8 cellular contexts compared by ENCODE assay signal in the genomic region with DNA sequence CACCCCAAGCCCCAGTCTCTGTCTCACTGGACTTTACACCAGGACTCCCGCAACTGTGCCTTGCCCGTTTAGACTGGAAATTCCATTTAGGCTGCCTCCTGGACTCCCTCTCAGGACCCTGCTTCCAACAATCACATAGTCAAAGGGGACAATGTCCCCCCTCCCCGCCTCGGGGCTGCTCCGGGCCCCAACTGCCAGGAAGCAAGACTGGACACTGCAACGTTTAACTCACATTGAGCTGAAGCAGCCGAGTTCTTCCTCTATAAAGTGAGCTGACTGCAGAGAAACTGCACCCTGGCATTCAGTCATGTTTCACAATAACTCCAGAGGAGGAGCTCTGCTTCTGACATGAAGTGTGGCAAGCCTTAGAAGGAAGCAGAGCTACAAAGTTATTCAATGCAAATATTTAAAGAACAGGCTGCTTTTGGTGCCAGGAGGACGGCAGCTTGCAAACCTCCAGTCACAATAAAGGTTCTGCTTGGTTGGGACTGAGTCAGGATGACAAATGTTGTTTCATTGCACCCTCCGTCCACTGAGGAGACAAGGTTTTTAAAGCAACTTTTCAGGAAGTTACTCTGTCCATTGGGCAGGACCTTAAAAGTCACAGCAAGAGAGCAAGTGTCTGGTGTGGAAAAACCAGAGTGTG. TPM values are rescaled to one million over a fixed set of nuclear protein-coding genes. Genes with fewer than 3 reads are reported as not detected.
DNase-seq lines count a peak whose midpoint lies in the region; ATAC-seq and TF ChIP-seq lines count a peak whose summit lies in the region.

No MANE protein-coding gene starts in this region.

- H4K20me1 ChIP-seq in GM23248 (ENCODE audit: insufficient read depth), result no peaks in the 10 kb centered on the region

- 2% methylated on average over 9 of the region's 9 CpGs for WGBS in GM23248 (ENCODE audit: low coverage in 1 of 2, low lambda C conversion rate in 2 of 2, missing lambda C conversion rate in 2 of 2), 2 experiments

- H3F3A ChIP-seq in GM23248 (ENCODE audit: insufficient read depth), result peaks cover 66% of the 10 kb centered on the region

- H3K79me2 ChIP-seq in GM23248 (ENCODE audit: insufficient read depth) (peaks cover 92% of the 10 kb centered on the region), parathyroid adenoma (peaks cover 5% of the 10 kb centered on the region)

- ATAC-seq in SK-N-SH treated with all-trans-retinoic acid at 6 μM for 48 hours (peak; percentile 69), foreskin keratinocyte (peak; percentile 34), HG03565 (IDR thresholded peaks at IDR 0.05; ENCODE audit: unreplicated experiment) (no peak), HG02623 (IDR thresholded peaks at IDR 0.05; ENCODE audit: unreplicated experiment) (no peak)

- in situ Hi-C loops in GM23248 (cut with MboI), result no loop called here

- H3K9me2 ChIP-seq in GM23248 (ENCODE audit: insufficient read depth), result no peaks in the 10 kb centered on the region

- H3K9ac ChIP-seq in GM23248, result peak overlapping the region; percentile 80
- no peak overlapping the region for H3K9ac ChIP-seq in parathyroid adenoma

- no peaks in the 10 kb centered on the region for H3K27me3 ChIP-seq in GM23248 (replicated peaks; ENCODE audit: insufficient read depth)
- H3K27me3 ChIP-seq in foreskin keratinocyte, result no peaks in the 10 kb centered on the region
- H3K27me3 ChIP-seq in parathyroid adenoma (ENCODE audit: control insufficient read depth, insufficient read depth, low read length), result no peaks in the 10 kb centered on the region

- peak; percentile 18 for TF ChIP-seq CTCF in foreskin keratinocyte (conservative IDR thresholded peaks at IDR 0.05)
- TF ChIP-seq CTCF in parathyroid adenoma (IDR thresholded peaks at IDR 0.05), result no peak

- peak overlapping the region; percentile 93 for H3K27ac ChIP-seq in GM23248
- no peak overlapping the region for H3K27ac ChIP-seq in foreskin keratinocyte
- no peak overlapping the region for H3K27ac ChIP-seq in parathyroid adenoma

- H3K4me3 ChIP-seq in GM23248 (peak overlapping the region; percentile 61), parathyroid adenoma (ENCODE audit: low read depth, low read length) (no peak overlapping the region)

- H3K36me3 ChIP-seq in GM23248 (ENCODE audit: low read depth), result no peaks in the 10 kb centered on the region
- H3K36me3 ChIP-seq in parathyroid adenoma (ENCODE audit: control insufficient read depth, insufficient read depth, low read length), result no peaks in the 10 kb centered on the region

- H3K9me3 ChIP-seq in GM23248 (ENCODE audit: low read depth) (no peaks in the 10 kb centered on the region), parathyroid adenoma (ENCODE audit: control insufficient read depth, low read length) (no peaks in the 10 kb centered on the region)

- H2AFZ ChIP-seq in GM23248 (no peak overlapping the region), parathyroid adenoma (no peak overlapping the region)

- H3K4me2 ChIP-seq in GM23248 (ENCODE audit: unreplicated experiment), result peak overlapping the region; percentile 87
- peak overlapping the region; percentile 23 for H3K4me2 ChIP-seq in parathyroid adenoma (ENCODE audit: low read length)

- DNase-seq in GM23248 (peak; percentile 95), foreskin keratinocyte (peak; percentile 68 to 79)
- DNase-seq in stimulated activated CD4-positive, alpha-beta T cell treated with anti-CD3 and anti-CD28 coated beads, Interleukin-1b, Interleukin-23, amount 100 ng/mL, for 48 hours, result no peak
- DNase-seq in stimulated activated CD4-positive, alpha-beta T cell treated with anti-CD3 and anti-CD28 coated beads, Interleukin-4, amount 100 ng/mL, for 24 hours, result no peak

- peaks cover 88% of the 10 kb centered on the region for H3K4me1 ChIP-seq in GM23248 (ENCODE audit: insufficient read depth)
- peaks cover 38% of the 10 kb centered on the region for H3K4me1 ChIP-seq in foreskin keratinocyte
- no peaks in the 10 kb centered on the region for H3K4me1 ChIP-seq in parathyroid adenoma

TF ChIP-seq in SK-N-SH treated with all-trans-retinoic acid at 6 μM for 48 hours, 23 proteins besides CTCF, POLR2A, EP300 and RAD21:
- TF ChIP-seq RARB (CRISPR knock-in tag; IDR thresholded peaks at IDR 0.05), result no peak
- no peak for TF ChIP-seq ISL1 (CRISPR knock-in tag; IDR thresholded peaks at IDR 0.05)
- TF ChIP-seq, protein P1, sequence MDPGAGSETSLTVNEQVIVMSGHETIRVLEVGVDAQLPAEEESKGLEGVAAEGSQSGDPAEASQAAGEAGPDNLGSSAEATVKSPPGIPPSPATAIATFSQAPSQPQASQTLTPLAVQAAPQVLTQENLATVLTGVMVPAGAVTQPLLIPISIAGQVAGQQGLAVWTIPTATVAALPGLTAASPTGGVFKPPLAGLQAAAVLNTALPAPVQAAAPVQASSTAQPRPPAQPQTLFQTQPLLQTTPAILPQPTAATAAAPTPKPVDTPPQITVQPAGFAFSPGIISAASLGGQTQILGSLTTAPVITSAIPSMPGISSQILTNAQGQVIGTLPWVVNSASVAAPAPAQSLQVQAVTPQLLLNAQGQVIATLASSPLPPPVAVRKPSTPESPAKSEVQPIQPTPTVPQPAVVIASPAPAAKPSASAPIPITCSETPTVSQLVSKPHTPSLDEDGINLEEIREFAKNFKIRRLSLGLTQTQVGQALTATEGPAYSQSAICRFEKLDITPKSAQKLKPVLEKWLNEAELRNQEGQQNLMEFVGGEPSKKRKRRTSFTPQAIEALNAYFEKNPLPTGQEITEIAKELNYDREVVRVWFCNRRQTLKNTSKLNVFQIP (CRISPR knock-in tag; IDR thresholded peaks at IDR 0.05; ENCODE audit: borderline replicate concordance, low read depth), result no peak
- TF ChIP-seq, protein P2, sequence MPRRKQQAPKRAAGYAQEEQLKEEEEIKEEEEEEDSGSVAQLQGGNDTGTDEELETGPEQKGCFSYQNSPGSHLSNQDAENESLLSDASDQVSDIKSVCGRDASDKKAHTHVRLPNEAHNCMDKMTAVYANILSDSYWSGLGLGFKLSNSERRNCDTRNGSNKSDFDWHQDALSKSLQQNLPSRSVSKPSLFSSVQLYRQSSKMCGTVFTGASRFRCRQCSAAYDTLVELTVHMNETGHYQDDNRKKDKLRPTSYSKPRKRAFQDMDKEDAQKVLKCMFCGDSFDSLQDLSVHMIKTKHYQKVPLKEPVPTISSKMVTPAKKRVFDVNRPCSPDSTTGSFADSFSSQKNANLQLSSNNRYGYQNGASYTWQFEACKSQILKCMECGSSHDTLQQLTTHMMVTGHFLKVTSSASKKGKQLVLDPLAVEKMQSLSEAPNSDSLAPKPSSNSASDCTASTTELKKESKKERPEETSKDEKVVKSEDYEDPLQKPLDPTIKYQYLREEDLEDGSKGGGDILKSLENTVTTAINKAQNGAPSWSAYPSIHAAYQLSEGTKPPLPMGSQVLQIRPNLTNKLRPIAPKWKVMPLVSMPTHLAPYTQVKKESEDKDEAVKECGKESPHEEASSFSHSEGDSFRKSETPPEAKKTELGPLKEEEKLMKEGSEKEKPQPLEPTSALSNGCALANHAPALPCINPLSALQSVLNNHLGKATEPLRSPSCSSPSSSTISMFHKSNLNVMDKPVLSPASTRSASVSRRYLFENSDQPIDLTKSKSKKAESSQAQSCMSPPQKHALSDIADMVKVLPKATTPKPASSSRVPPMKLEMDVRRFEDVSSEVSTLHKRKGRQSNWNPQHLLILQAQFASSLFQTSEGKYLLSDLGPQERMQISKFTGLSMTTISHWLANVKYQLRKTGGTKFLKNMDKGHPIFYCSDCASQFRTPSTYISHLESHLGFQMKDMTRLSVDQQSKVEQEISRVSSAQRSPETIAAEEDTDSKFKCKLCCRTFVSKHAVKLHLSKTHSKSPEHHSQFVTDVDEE (CRISPR knock-in tag; IDR thresholded peaks at IDR 0.05), result no peak
- no peak for TF ChIP-seq ZNF8 (CRISPR knock-in tag; IDR thresholded peaks at IDR 0.05)
- no peak for TF ChIP-seq BACH2 (CRISPR knock-in tag; IDR thresholded peaks at IDR 0.05; ENCODE audit: borderline replicate concordance)
- no peak for TF ChIP-seq ZFP3 (CRISPR knock-in tag; IDR thresholded peaks at IDR 0.05)
- no peak for TF ChIP-seq TOX (CRISPR knock-in tag; IDR thresholded peaks at IDR 0.05; ENCODE audit: borderline replicate concordance)
- TF ChIP-seq GLIS3 (CRISPR knock-in tag; IDR thresholded peaks at IDR 0.05), result no peak
- no peak for TF ChIP-seq CSDC2 (CRISPR knock-in tag; IDR thresholded peaks at IDR 0.05)
- no peak for TF ChIP-seq TCF4 (CRISPR knock-in tag; IDR thresholded peaks at IDR 0.05; ENCODE audit: borderline replicate concordance)
- no peak for TF ChIP-seq ZFP30 (CRISPR knock-in tag; IDR thresholded peaks at IDR 0.05)
- TF ChIP-seq SNAI2 (CRISPR knock-in tag; IDR thresholded peaks at IDR 0.05), result no peak
- TF ChIP-seq PPARA (CRISPR knock-in tag; IDR thresholded peaks at IDR 0.05; ENCODE audit: borderline replicate concordance), result no peak
- TF ChIP-seq ZNF565 (CRISPR knock-in tag; conservative IDR thresholded peaks at IDR 0.05; ENCODE audit: low read depth), result no peak
- no peak for TF ChIP-seq ARNTL (CRISPR knock-in tag; IDR thresholded peaks at IDR 0.05; ENCODE audit: borderline replicate concordance, low read depth)
- TF ChIP-seq ZC3H10 (CRISPR knock-in tag; IDR thresholded peaks at IDR 0.05), result no peak

RNA-seq across cellular contexts. Expression of a gene that starts 19.9 kb away (rescaled TPM):
- total RNA-seq in GM23248 (2014; rRNA removed; shearing (Covaris generic)), result 35.5 and 43.7 TPM in 2 replicates
- polyA plus RNA-seq in GM23248 (2016; fragmentation: Nextera tagmentation; extraction: Ambion mirVana) (36.0 and 36.5 TPM in 2 replicates), foreskin keratinocyte (21.6 and 25.9 TPM in 2 replicates)
- 38.5 and 41.4 TPM in 2 replicates for total RNA-seq in foreskin keratinocyte

Comparison
In these comparisons a context has a peak if more than half of its experiments do, and no peak if none do; other contexts are left out.
1. DNase-seq: peak in GM23248 (single experiment) and foreskin keratinocyte (2 of 2); none in stimulated activated CD4-positive, alpha-beta T cell treated with anti-CD3 and anti-CD28 coated beads, Interleukin-1b, Interleukin-23, amount 100 ng/mL, for 48 hours (single experiment) and stimulated activated CD4-positive, alpha-beta T cell treated with anti-CD3 and anti-CD28 coated beads, Interleukin-4, amount 100 ng/mL, for 24 hours (single experiment).
2. ATAC-seq: peak in SK-N-SH treated with all-trans-retinoic acid at 6 μM for 48 hours (single experiment) and foreskin keratinocyte (single experiment); none in HG03565 (single experiment) and HG02623 (single experiment).